In the genomic region with DNA sequence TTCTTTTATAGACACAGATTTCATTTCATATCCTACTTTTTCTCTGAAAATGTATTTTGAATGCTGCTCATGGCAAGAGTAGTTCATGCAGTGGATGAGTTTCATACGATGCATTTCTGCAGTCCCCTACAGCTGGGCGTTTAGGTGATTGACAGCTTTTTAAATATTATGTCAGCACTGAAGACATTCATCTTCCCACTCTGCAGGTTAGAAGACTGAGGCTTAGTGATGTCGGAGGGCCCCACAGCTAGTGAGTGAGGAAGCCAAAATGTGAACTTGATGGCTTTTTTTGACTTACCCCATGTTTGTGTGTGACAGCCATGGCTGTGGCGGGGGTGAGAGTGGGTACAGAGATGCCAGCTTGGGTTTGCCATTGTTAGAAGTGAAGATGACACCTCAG, we compare ENCODE assay signal across 1 cellular context.
TF ChIP-seq lines count a peak whose summit lies in the region.

No MANE protein-coding gene starts in this region.

TF ChIP-seq in GM12878, 131 proteins besides CTCF, POLR2A, EP300 and RAD21:
- TF ChIP-seq E4F1 (IDR thresholded peaks at IDR 0.05; ENCODE audit: borderline replicate concordance, partially characterized antibody) (no peak), STAT3 (IDR thresholded peaks at IDR 0.05; ENCODE audit: low read depth, low read length) (no peak), NR2C1 (IDR thresholded peaks at IDR 0.05) (no peak)
- TF ChIP-seq, protein P1, sequence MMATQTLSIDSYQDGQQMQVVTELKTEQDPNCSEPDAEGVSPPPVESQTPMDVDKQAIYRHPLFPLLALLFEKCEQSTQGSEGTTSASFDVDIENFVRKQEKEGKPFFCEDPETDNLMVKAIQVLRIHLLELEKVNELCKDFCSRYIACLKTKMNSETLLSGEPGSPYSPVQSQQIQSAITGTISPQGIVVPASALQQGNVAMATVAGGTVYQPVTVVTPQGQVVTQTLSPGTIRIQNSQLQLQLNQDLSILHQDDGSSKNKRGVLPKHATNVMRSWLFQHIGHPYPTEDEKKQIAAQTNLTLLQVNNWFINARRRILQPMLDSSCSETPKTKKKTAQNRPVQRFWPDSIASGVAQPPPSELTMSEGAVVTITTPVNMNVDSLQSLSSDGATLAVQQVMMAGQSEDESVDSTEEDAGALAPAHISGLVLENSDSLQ (IDR thresholded peaks at IDR 0.05) = 0 out of 2 replicates have a peak, but pooled peaks have one; percentile 12
